9 cellular contexts compared by ENCODE assay signal in genomic region chr3:126134219-126134975, GRCh38. TPM values are rescaled to one million over a fixed set of nuclear protein-coding genes. Genes with fewer than 3 reads are reported as not detected.
A peak's percentile ranks its signal among the peaks of the same experiment; 100 is the strongest.
DNase-seq lines count a peak whose midpoint lies in the region; ATAC-seq and TF ChIP-seq lines count a peak whose summit lies in the region.
"Had no signal": no experiment of that assay in that cellular context is flagged by ENCODE, and none has a peak within 500 bp of the region (broad histone marks: within the 10 kb centered on the region; RNA-seq: fewer than 3 reads in every experiment).

No MANE protein-coding gene starts in this region.

- no peak for TF ChIP-seq POLR2A in testis (IDR thresholded peaks at IDR 0.05)

- peaks cover 3% of the 10 kb centered on the region for H3K4me1 Mint-ChIP-seq in nephron

- no peaks in the 10 kb centered on the region for H3K79me2 ChIP-seq in fibroblast of lung (ENCODE audit: control insufficient read depth, insufficient read depth, low read length)

- H3K36me3 ChIP-seq in fibroblast of lung (ENCODE audit: control insufficient read depth, insufficient read depth, low read length) (no peaks in the 10 kb centered on the region), testis (ENCODE audit: low read depth, missing control alignments) (no peaks in the 10 kb centered on the region)
- H3K36me3 ChIP-seq: neutrophil had no signal

- H3K9me3 Mint-ChIP-seq in nephron, result no peaks in the 10 kb centered on the region

- DNase-seq in C1 segment of cervical spinal cord (lab: John Stamatoyannopoulos, UW) (peak in 9 of 14 donors; percentile 8 to 47 (median 23)), HCEC 1CT (peak; percentile 27), NCI-H526 treated with DMSO at 0.1 percent for 48 hours (lab: John Stamatoyannopoulos, UW) (peak; percentile 47), activated T-cell treated with anti-CD3 and anti-CD28 coated beads for 1 hour (ENCODE audit: low read depth) (peak; percentile 17), fibroblast of lung (ENCODE audit: low read depth in 2 of 2) (peak; percentile 24 to 51), testis (peak; percentile 76)

- H3K4me3 Mint-ChIP-seq in nephron, result no peak overlapping the region

- intact Hi-C loops in testis (cut with DNase I; ENCODE audit: low total_unique reads), result loop anchor here (10.0 kb wide), 1 partner anchor 260 kb away; the partner anchor contains the start of gene CFAP100

- no peaks in the 10 kb centered on the region for H3K36me3 Mint-ChIP-seq in nephron (ENCODE audit: low read depth)

- no peaks in the 10 kb centered on the region for H3K9me3 ChIP-seq in fibroblast of lung (ENCODE audit: control insufficient read depth, insufficient read depth, low read depth, low read length)
- H3K9me3 ChIP-seq in testis, result no peaks in the 10 kb centered on the region
- H3K9me3 ChIP-seq: neutrophil had no signal

- H3K4me3 ChIP-seq in fibroblast of lung (replicated peaks in 1 of 4; ENCODE audit: control extremely low read depth in 1 of 4, insufficient read depth in 1 of 4, low read depth in 3 of 4, low read length in 4 of 4) (no peak overlapping the region), testis (no peak overlapping the region)

- TF ChIP-seq CTCF in fibroblast of lung (conservative IDR thresholded peaks at IDR 0.05 in 1 of 2, IDR thresholded peaks at IDR 0.05 in 1 of 2; ENCODE audit: low read depth in 1 of 2, low read length in 2 of 2) (peak; percentile 69 to 71), nephron (IDR thresholded peaks at IDR 0.05; ENCODE audit: unreplicated experiment in 3 of 3) (peak; percentile 83 to 93 (median 87)), testis (IDR thresholded peaks at IDR 0.05) (peak; percentile 75 to 86 (median 85))

- no peaks in the 10 kb centered on the region for H4K20me1 ChIP-seq in fibroblast of lung (ENCODE audit: control insufficient read depth, extremely low read depth, insufficient read depth, low read length)

- no peak overlapping the region for H3K9ac ChIP-seq in fibroblast of lung (ENCODE audit: insufficient read depth, low read length)

- H3K4me2 ChIP-seq in fibroblast of lung (ENCODE audit: extremely low read depth, insufficient read depth, low read length), result no peak overlapping the region

- H3K4me1 ChIP-seq in fibroblast of lung (ENCODE audit: control insufficient read depth, extremely low read depth, insufficient read depth, low read length) (no peaks in the 10 kb centered on the region), testis (no peaks in the 10 kb centered on the region)

- WGBS in testis, 2 donors, result 57 to 72% methylated on average over 15 to 23 of the region's 23 CpGs

- no peak overlapping the region for H3K27ac Mint-ChIP-seq in nephron

- no peak overlapping the region for H2AFZ ChIP-seq in fibroblast of lung (ENCODE audit: low read length)

- H3K27ac ChIP-seq in fibroblast of lung (ENCODE audit: insufficient read depth, low read length) (no peak overlapping the region), testis (no peak overlapping the region)
- H3K27ac ChIP-seq: neutrophil had no signal

- H3K27me3 ChIP-seq in fibroblast of lung (ENCODE audit: control insufficient read depth, insufficient read depth, low read length) (peaks cover 4% of the 10 kb centered on the region), testis (no peaks in the 10 kb centered on the region)

- peaks cover 17% of the 10 kb centered on the region for H3K27me3 Mint-ChIP-seq in nephron (ENCODE audit: low read depth)

- ATAC-seq in HG03378 (IDR thresholded peaks at IDR 0.05; ENCODE audit: unreplicated experiment), result no peak

RNA-seq across cellular contexts. Expression of gene ALDH1L1, which starts 46.0 kb away (rescaled TPM):
- not detected in 2 replicates for total RNA-seq in fibroblast of lung
- not detected in 2 replicates for polyA plus RNA-seq in fibroblast of lung
- not detected in 2 replicates for polyA plus RNA-seq in fibroblast of lung (2012)
- polyA minus RNA-seq in fibroblast of lung (ENCODE audit: low replicate concordance), result not detected in 2 replicates
- 10 to 100 TPM; 67.5 to 73.8 TPM for total RNA-seq in testis
- 19.6 TPM for polyA plus RNA-seq in testis (ENCODE audit: insufficient read depth, low read depth, low replicate concordance)

RNA-seq across cellular contexts. Expression of gene SLC41A3, which starts 50.5 kb away (rescaled TPM):
- total RNA-seq in fibroblast of lung (49.4 and 52.4 TPM in 2 replicates), testis (100 to 1,000 TPM; 160 to 220 TPM)
- polyA plus RNA-seq in fibroblast of lung (34.1 and 52.8 TPM in 2 replicates), testis (ENCODE audit: insufficient read depth, low read depth, low replicate concordance) (161 TPM)
- 28.1 and 40.3 TPM in 2 replicates for polyA plus RNA-seq in fibroblast of lung (2012)
- 66.2 and 92.7 TPM in 2 replicates for polyA minus RNA-seq in fibroblast of lung (ENCODE audit: low replicate concordance)

Comparison
In these comparisons a context has a peak if more than half of its experiments do, and no peak if none do; other contexts are left out.
1. DNase-seq: peak in every context shown above with its lines; median percentile 76 in testis; 47 in NCI-H526 treated with DMSO at 0.1 percent for 48 hours; 38 in fibroblast of lung; 27 in HCEC 1CT; 23 in C1 segment of cervical spinal cord; 17 in activated T-cell treated with anti-CD3 and anti-CD28 coated beads for 1 hour.
2. RNA of gene ALDH1L1, which starts 46.0 kb away (total RNA-seq): 67.5 to 73.8 TPM in testis; not detected in fibroblast of lung; every median in the first group is over 10 times any median in the second.
3. Peak in every context shown above with its lines, with median percentiles within 50 percentile points of each other: CTCF ChIP-seq.